In genomic region chr12:92803921-92804320, GRCh38 we compare ENCODE assay signal across 33 cellular contexts.
"Had no signal": no experiment of that assay in that cellular context is flagged by ENCODE, and none has a peak within 500 bp of the region (broad histone marks: within the 10 kb centered on the region; RNA-seq: fewer than 3 reads in every experiment).

No MANE protein-coding gene starts in this region.

- H3K36me3 ChIP-seq: adrenal gland had no signal

- H3K27ac ChIP-seq: adrenal gland, body of pancreas, brain microvascular endothelial cell, breast epithelium, VCaP had no signal

- H3K4me1 ChIP-seq: adrenal gland, body of pancreas, breast epithelium had no signal

- H3K9me3 ChIP-seq: body of pancreas, breast epithelium had no signal

- H3K4me3 ChIP-seq: adrenal gland, body of pancreas, breast epithelium had no signal

- ATAC-seq: activated CD8-positive, alpha-beta T cell treated with anti-CD3 and anti-CD28 coated beads for 36 hours; activated naive CD4-positive, alpha-beta T cell treated with anti-CD3 and anti-CD28 coated beads, Interleukin-2, amount 50 U/mL, for 72 hours; activated T-cell treated with anti-CD3 and anti-CD28 coated beads, Interleukin-2, amount 50 U/mL, for 4 hours; activated T-cell treated with anti-CD3 and anti-CD28 coated beads, Interleukin-2, amount 50 U/mL, for 72 hours; activated T-helper 17 cell treated with anti-CD3 and anti-CD28 coated beads, Interleukin-2, amount 50 U/mL, for 72 hours; body of pancreas had no signal

- H3K27me3 ChIP-seq: adrenal gland, body of pancreas, brain microvascular endothelial cell, breast epithelium had no signal

- DNase-seq: activated B cell treated with CpG ODN at 0.5 μM for 24 hours; activated CD4-positive, alpha-beta memory T cell treated with anti-CD3 and anti-CD28 coated beads for 36 hours; activated CD4-positive, alpha-beta T cell treated with anti-CD3 and anti-CD28 coated beads for 4 hours; activated CD4-positive, alpha-beta T cell treated with anti-CD3 and anti-CD28 coated beads, Interleukin-2, amount 10 ng/mL, durations not matched to agents 24 days and 14 days; activated CD4-positive, alpha-beta T cell treated with anti-CD3 and anti-CD28 coated beads, Interleukin-2, amount 50 U/mL, for 1 hour; activated CD4-positive, alpha-beta T cell treated with anti-CD3 and anti-CD28 coated beads, Interleukin-2, amount 50 U/mL, for 4 hours; activated CD4-positive, CD25-positive, alpha-beta regulatory T cell treated with anti-CD3 and anti-CD28 coated beads, Interleukin-2, amount 50 U/mL, for 72 hours; activated CD8-positive, alpha-beta memory T cell treated with anti-CD3 and anti-CD28 coated beads, Interleukin-2, amount 50 U/mL, for 4 hours; activated CD8-positive, alpha-beta T cell treated with anti-CD3 and anti-CD28 coated beads for 36 hours; activated effector memory CD4-positive, alpha-beta T cell treated with anti-CD3 and anti-CD28 coated beads, Interleukin-2, amount 50 U/mL, for 16 hours; activated gamma-delta T cell treated with Interleukin-2 at 50 U/mL for 16 hours; activated naive CD4-positive, alpha-beta T cell; activated naive CD4-positive, alpha-beta T cell treated with anti-CD3 and anti-CD28 coated beads for 36 hours; activated naive CD4-positive, alpha-beta T cell treated with anti-CD3 and anti-CD28 coated beads, Interleukin-2, amount 50 U/mL, for 16 hours; activated naive CD8-positive, alpha-beta T cell treated with anti-CD3 and anti-CD28 coated beads for 36 hours; activated T-cell treated with anti-CD3 and anti-CD28 coated beads for 4 hours; activated T-cell treated with anti-CD3 and anti-CD28 coated beads, Interleukin-2, amount 50 U/mL, for 1 hour; activated T-cell treated with anti-CD3 and anti-CD28 coated beads, Interleukin-2, amount 50 U/mL, for 4 hours; activated T-cell treated with anti-CD3 and anti-CD28 coated beads, Interleukin-2, amount 50 U/mL, for 72 hours; adrenal gland; amniotic stem cell; aorta; body of pancreas; brain microvascular endothelial cell; caudate nucleus; SW 1271; T-helper 1 cell; T-helper 2 cell; T-helper 9 cell had no signal
